Comparison of ENCODE assay signal across 12 cellular contexts in genomic region chr20:46014517-46015396, GRCh38. TPM values are rescaled to one million over a fixed set of nuclear protein-coding genes. Genes with fewer than 3 reads are reported as not detected.
DNase-seq lines count a peak whose midpoint lies in the region; ATAC-seq and TF ChIP-seq lines count a peak whose summit lies in the region.
"Had no signal": no experiment of that assay in that cellular context is flagged by ENCODE, and none has a peak within 500 bp of the region (broad histone marks: within the 10 kb centered on the region; RNA-seq: fewer than 3 reads in every experiment).

No MANE protein-coding gene starts in this region.

- H3K9me3 ChIP-seq in CD8-positive, alpha-beta memory T cell (ENCODE audit: low read length), result no peaks in the 10 kb centered on the region
- H3K9me3 ChIP-seq in IMR-90 (ENCODE audit: control insufficient read depth, insufficient read depth, low read length), result peaks cover 14% of the 10 kb centered on the region
- H3K9me3 ChIP-seq: gastrocnemius medialis, left ventricle myocardium inferior, SJCRH30 had no signal

- H3K4me1 ChIP-seq in CD8-positive, alpha-beta memory T cell (ENCODE audit: insufficient read depth, low read length), result peaks cover 38% of the 10 kb centered on the region
- no peaks in the 10 kb centered on the region for H3K4me1 ChIP-seq in IMR-90 (ENCODE audit: control insufficient read depth, insufficient read depth, low read length)

- ATAC-seq in IMR-90 (ENCODE audit: low read depth), result no peak
- no peak for ATAC-seq in activated naive CD8-positive, alpha-beta T cell treated with anti-CD3 and anti-CD28 coated beads, Interleukin-2, amount 50 U/mL, for 24 hours
- ATAC-seq in natural killer cell treated with Interleukin-12 subunit alpha and Interleukin-12 subunit beta and Interleukin-15 and Interleukin-18, amount 100 ng/mL, for 72 hours, result no peak

- TF ChIP-seq POLR2A in IMR-90 (IDR thresholded peaks at IDR 0.05; ENCODE audit: low read depth, low read length), result no peak

- peak overlapping the region in 5 of 8 donors; percentile 9 to 48 (median 42) for H3K27ac Mint-ChIP-seq in CD8-positive, alpha-beta memory T cell
- H3K27ac Mint-ChIP-seq in activated naive CD8-positive, alpha-beta T cell treated with anti-CD3 and anti-CD28 coated beads, Interleukin-2, amount 50 U/mL, for 24 hours, result peak overlapping the region; percentile 37
- no peak overlapping the region for H3K27ac Mint-ChIP-seq in natural killer cell treated with Interleukin-12 subunit alpha and Interleukin-12 subunit beta and Interleukin-15 and Interleukin-18, amount 100 ng/mL, for 72 hours

- peak overlapping the region; percentile 15 to 85 (median 53) for H3K4me3 Mint-ChIP-seq in CD8-positive, alpha-beta memory T cell
- H3K4me3 Mint-ChIP-seq in activated naive CD8-positive, alpha-beta T cell treated with anti-CD3 and anti-CD28 coated beads, Interleukin-2, amount 50 U/mL, for 24 hours, result no peak overlapping the region
- H3K4me3 Mint-ChIP-seq in natural killer cell treated with Interleukin-12 subunit alpha and Interleukin-12 subunit beta and Interleukin-15 and Interleukin-18, amount 100 ng/mL, for 72 hours, result peak overlapping the region; percentile 52

- H4K20me1 ChIP-seq in IMR-90 (ENCODE audit: insufficient read depth, low read length), result no peaks in the 10 kb centered on the region

- H3K79me1 ChIP-seq in IMR-90 (ENCODE audit: low read depth in 1 of 2, low read length in 2 of 2), result no peaks in the 10 kb centered on the region

- H3K27me3 Mint-ChIP-seq in CD8-positive, alpha-beta memory T cell, result peaks cover 35 to 72% of the 10 kb centered on the region in 2 donors
- peaks cover 53% of the 10 kb centered on the region for H3K27me3 Mint-ChIP-seq in activated naive CD8-positive, alpha-beta T cell treated with anti-CD3 and anti-CD28 coated beads, Interleukin-2, amount 50 U/mL, for 24 hours
- H3K27me3 Mint-ChIP-seq in natural killer cell treated with Interleukin-12 subunit alpha and Interleukin-12 subunit beta and Interleukin-15 and Interleukin-18, amount 100 ng/mL, for 72 hours, result peaks cover 37 to 66% of the 10 kb centered on the region in 2 donors

- no peak overlapping the region for H3K18ac ChIP-seq in IMR-90 (ENCODE audit: low read depth, low read length)

- no peak for TF ChIP-seq CTCF in IMR-90 (conservative IDR thresholded peaks at IDR 0.05; ENCODE audit: low read depth, low read length)

- H4K8ac ChIP-seq in IMR-90 (ENCODE audit: low read depth in 2 of 2, low read length in 2 of 2), result no peak overlapping the region

- POLR2A ChIA-PET in CD8-positive, alpha-beta memory T cell (lab: Charles Lee), result interaction anchor here (0.6 to 1.2 kb wide), 4 partner anchors 10 to 80 kb away, joined by 3 to 5 read pairs (median 4); partner anchors contain the start of genes PCIF1 and ZNF335
- POLR2A ChIA-PET in IMR-90 (lab: Charles Lee; ENCODE audit: unreplicated experiment), result no interaction called here

- H3K23ac ChIP-seq in IMR-90 (ENCODE audit: low read depth, low read length), result no peak overlapping the region

- H3K9ac ChIP-seq in IMR-90 (ENCODE audit: low read depth, low read length), result no peak overlapping the region

- no peak overlapping the region for H2AK9ac ChIP-seq in IMR-90 (replicated peaks; ENCODE audit: low read depth, low read length, poor library complexity)

- dilution Hi-C loops in IMR-90 (cut with HindIII; ENCODE audit: low sequenced_read_pairs, unreplicated experiment), result no loop called here

- BruUV-seq in IMR-90 (replicated peaks; lab: Mats Ljungman, UMichigan), result no TSS peak

- no peak overlapping the region for H2AK5ac ChIP-seq in IMR-90 (ENCODE audit: low read depth, low read length)

- no peak overlapping the region for H3K4me2 ChIP-seq in IMR-90 (ENCODE audit: low read depth, low read length)

- no peak overlapping the region for H2BK15ac ChIP-seq in IMR-90 (ENCODE audit: low read depth, low read length)

- no peak overlapping the region for H2BK120ac ChIP-seq in IMR-90 (ENCODE audit: low read depth, low read length)

- H3K4me1 Mint-ChIP-seq in CD8-positive, alpha-beta memory T cell, result peaks cover 30 to 46% (median 31%) of the 10 kb centered on the region in 3 donors
- peaks cover 32% of the 10 kb centered on the region for H3K4me1 Mint-ChIP-seq in activated naive CD8-positive, alpha-beta T cell treated with anti-CD3 and anti-CD28 coated beads, Interleukin-2, amount 50 U/mL, for 24 hours
- peaks cover 29 to 35% of the 10 kb centered on the region in 2 donors for H3K4me1 Mint-ChIP-seq in natural killer cell treated with Interleukin-12 subunit alpha and Interleukin-12 subunit beta and Interleukin-15 and Interleukin-18, amount 100 ng/mL, for 72 hours (ENCODE audit: low read depth in 2 of 2)

- H2BK20ac ChIP-seq in IMR-90 (ENCODE audit: low read depth, low read length), result no peak overlapping the region

- peaks cover 0 to 2% (median 0%) of the 10 kb centered on the region in 3 donors for H3K36me3 Mint-ChIP-seq in CD8-positive, alpha-beta memory T cell
- peaks cover 3% of the 10 kb centered on the region for H3K36me3 Mint-ChIP-seq in activated naive CD8-positive, alpha-beta T cell treated with anti-CD3 and anti-CD28 coated beads, Interleukin-2, amount 50 U/mL, for 24 hours (ENCODE audit: low read depth)
- H3K36me3 Mint-ChIP-seq in natural killer cell treated with Interleukin-12 subunit alpha and Interleukin-12 subunit beta and Interleukin-15 and Interleukin-18, amount 100 ng/mL, for 72 hours, result peaks cover 6% of the 10 kb centered on the region

- DNase-seq in CD8-positive, alpha-beta memory T cell, result no peak
- DNase-seq in IMR-90, result no peak
- no peak for DNase-seq in activated naive CD8-positive, alpha-beta T cell treated with anti-CD3 and anti-CD28 coated beads, Interleukin-2, amount 50 U/mL, for 24 hours
- no peak for DNase-seq in natural killer cell treated with Interleukin-12 subunit alpha and Interleukin-12 subunit beta and Interleukin-15 and Interleukin-18, amount 100 ng/mL, for 72 hours (ENCODE audit: low spot score)
- DNase-seq in G401 (ENCODE audit: low spot score), result no peak
- no peak for DNase-seq in mesenteric fat pad (ENCODE audit: low spot score)
- no peak for DNase-seq in NCI-H2196 (lab: John Stamatoyannopoulos, UW; ENCODE audit: unreplicated experiment)
- DNase-seq: amniotic stem cell, gastrocnemius medialis, left ventricle myocardium inferior had no signal

- peaks cover 41% of the 10 kb centered on the region for H3K27me3 ChIP-seq in CD8-positive, alpha-beta memory T cell (ENCODE audit: insufficient read depth, low read length, poor library complexity, severe bottlenecking)
- H3K27me3 ChIP-seq in IMR-90 (ENCODE audit: control insufficient read depth, insufficient read depth, low read length), result peaks cover 64% of the 10 kb centered on the region

- CTCF ChIA-PET in CD8-positive, alpha-beta memory T cell (lab: Charles Lee), result interaction anchor here (0.8 to 3.4 kb wide), 25 partner anchors 9 to 363 kb away, joined by 3 to 35 read pairs (median 4); partner anchors contain the start of genes CD40, SLC12A5 and ZNF335
- CTCF ChIA-PET in IMR-90 (lab: Yijun Ruan, JAX), result interaction anchor here (0.6 to 1.7 kb wide), 3 partner anchors 10 to 265 kb away, joined by 3 to 5 read pairs (median 3); no protein-coding TSS in a partner anchor

- in situ Hi-C loops in IMR-90 (cut with MboI; ENCODE audit: low sequenced_read_pairs) (no loop called here), G401 (cut with HindIII; ENCODE audit: low sequenced_read_pairs) (no loop called here)

- intact Hi-C loops in IMR-90 (cut with micrococcal nuclease), result loop anchor here (2.0 to 10.0 kb wide), 2 partner anchors 334 to 470 kb away; partner anchors contain the start of gene EPPIN

- no peaks in the 10 kb centered on the region for H3K36me3 ChIP-seq in CD8-positive, alpha-beta memory T cell (ENCODE audit: insufficient read depth, low read length)
- no peaks in the 10 kb centered on the region for H3K36me3 ChIP-seq in IMR-90 (ENCODE audit: control insufficient read depth, insufficient read depth, low read length)
- H3K36me3 ChIP-seq: gastrocnemius medialis, left ventricle myocardium inferior, SJCRH30 had no signal

- TF ChIP-seq RAD21 in IMR-90 (IDR thresholded peaks at IDR 0.05; ENCODE audit: low read length), result no peak

- H4K91ac ChIP-seq in IMR-90 (ENCODE audit: insufficient read depth, low read depth, low read length), result no peak overlapping the region

- no peak overlapping the region for H3K4ac ChIP-seq in IMR-90 (ENCODE audit: low read depth, low read length)

- peak overlapping the region; percentile 24 for H2AFZ ChIP-seq in IMR-90 (replicated peaks; ENCODE audit: low read length, poor library complexity)

- no peak overlapping the region for H3K4me3 ChIP-seq in CD8-positive, alpha-beta memory T cell (ENCODE audit: low read length)
- H3K4me3 ChIP-seq in IMR-90 (ENCODE audit: insufficient read depth, low read depth, low read length), result no peak overlapping the region
- H3K4me3 ChIP-seq: SJCRH30 had no signal

- no peak overlapping the region for H3K56ac ChIP-seq in IMR-90 (ENCODE audit: extremely low read depth, insufficient read depth, low read length)

- H4K5ac ChIP-seq in IMR-90 (ENCODE audit: low read depth, low read length), result no peak overlapping the region

- 45% methylated on average over 2 of the region's 7 CpGs; no CpG with 5 or more reads in 1 of the 2 experiments for WGBS in IMR-90 (ENCODE audit: extremely low coverage in 2 of 2, insufficient read length in 1 of 2), 2 experiments

- peaks cover 0 to 5% (median 0%) of the 10 kb centered on the region in 5 donors for H3K9me3 Mint-ChIP-seq in CD8-positive, alpha-beta memory T cell
- no peaks in the 10 kb centered on the region for H3K9me3 Mint-ChIP-seq in activated naive CD8-positive, alpha-beta T cell treated with anti-CD3 and anti-CD28 coated beads, Interleukin-2, amount 50 U/mL, for 24 hours
- H3K9me3 Mint-ChIP-seq in natural killer cell treated with Interleukin-12 subunit alpha and Interleukin-12 subunit beta and Interleukin-15 and Interleukin-18, amount 100 ng/mL, for 72 hours, result peaks cover 2% of the 10 kb centered on the region

- H2BK5ac ChIP-seq in IMR-90 (ENCODE audit: low read depth, low read length, poor library complexity, severe bottlenecking), result no peak overlapping the region

- no peak overlapping the region for H3K14ac ChIP-seq in IMR-90 (replicated peaks; ENCODE audit: low read depth, low read length)

- no peak overlapping the region for H3K27ac ChIP-seq in CD8-positive, alpha-beta memory T cell (ENCODE audit: low read depth, low read length)
- H3K27ac ChIP-seq in IMR-90 (ENCODE audit: insufficient read depth, low read length), result no peak overlapping the region
- H3K27ac ChIP-seq: gastrocnemius medialis, left ventricle myocardium inferior, SJCRH30 had no signal

- H3K9me1 ChIP-seq in IMR-90 (ENCODE audit: insufficient read depth, low read length), result no peaks in the 10 kb centered on the region

RNA-seq across cellular contexts. Expression of gene MMP9, which starts 6.0 kb away (rescaled TPM):
- total RNA-seq in CD8-positive, alpha-beta memory T cell, result 1 to 10 TPM; 3.9 to 5.0 TPM
- not detected for polyA plus RNA-seq in CD8-positive, alpha-beta memory T cell
- under 0.01 TPM in 2 replicates for total RNA-seq in IMR-90 (2012; rRNA removed)
- 0.16 and 0.17 TPM in 2 replicates for polyA plus RNA-seq in IMR-90 (2012; rRNA removed)
- 0.23 and 0.45 TPM in 2 replicates for polyA plus RNA-seq in IMR-90 (2012; cell fraction: cytosol; rRNA removed)
- polyA plus RNA-seq in IMR-90 (2012; cell fraction: nucleus; rRNA removed; ENCODE audit: low replicate concordance), result 0.22 and 0.25 TPM in 2 replicates
- under 1 TPM in 1 of 2 donors, not detected in 1; 0.17 TPM for total RNA-seq in natural killer cell treated with Interleukin-12 subunit alpha and Interleukin-12 subunit beta and Interleukin-15 and Interleukin-18, amount 100 ng/mL, for 72 hours
- not detected in 2 replicates for total RNA-seq in G401 (2014; rRNA removed; shearing (Covaris generic))
- total RNA-seq in mesenteric fat pad, result 18.3 TPM
- total RNA-seq: NCI-H460 had no signal

RNA-seq across cellular contexts. Expression of gene SLC12A5, which starts 14.3 kb away (rescaled TPM):
- total RNA-seq in CD8-positive, alpha-beta memory T cell, result not detected
- polyA plus RNA-seq in CD8-positive, alpha-beta memory T cell, result not detected
- not detected in 2 replicates for total RNA-seq in IMR-90 (2012; rRNA removed)
- 2.2 and 3.4 TPM in 2 replicates for polyA plus RNA-seq in IMR-90 (2012; rRNA removed)
- 11.3 and 18.7 TPM in 2 replicates for polyA plus RNA-seq in IMR-90 (2012; cell fraction: cytosol; rRNA removed)
- polyA plus RNA-seq in IMR-90 (2012; cell fraction: nucleus; rRNA removed; ENCODE audit: low replicate concordance), result 0.50 and 1.8 TPM in 2 replicates
- not detected for total RNA-seq in natural killer cell treated with Interleukin-12 subunit alpha and Interleukin-12 subunit beta and Interleukin-15 and Interleukin-18, amount 100 ng/mL, for 72 hours
- 0.03 and 0.43 TPM in 2 replicates for total RNA-seq in G401 (2014; rRNA removed; shearing (Covaris generic))
- total RNA-seq in mesenteric fat pad, result 1.7 TPM
- total RNA-seq: gastrocnemius medialis, left ventricle myocardium inferior, NCI-H460 had no signal

RNA-seq across cellular contexts. Expression of gene ZNF335, which starts 42.8 kb away (rescaled TPM):
- 10 to 100 TPM; 37.5 to 38.3 TPM for total RNA-seq in CD8-positive, alpha-beta memory T cell
- polyA plus RNA-seq in CD8-positive, alpha-beta memory T cell, result 14.6 TPM
- total RNA-seq in IMR-90 (2012; rRNA removed), result 11.8 and 12.5 TPM in 2 replicates
- polyA plus RNA-seq in IMR-90 (2012; rRNA removed), result 17.8 and 20.2 TPM in 2 replicates
- polyA plus RNA-seq in IMR-90 (2012; cell fraction: cytosol; rRNA removed), result 6.2 and 10.9 TPM in 2 replicates
- polyA plus RNA-seq in IMR-90 (2012; cell fraction: nucleus; rRNA removed; ENCODE audit: low replicate concordance), result 89.9 and 166 TPM in 2 replicates
- 10 to 100 TPM; 44.4 to 62.6 TPM for total RNA-seq in natural killer cell treated with Interleukin-12 subunit alpha and Interleukin-12 subunit beta and Interleukin-15 and Interleukin-18, amount 100 ng/mL, for 72 hours
- total RNA-seq in G401 (2014; rRNA removed; shearing (Covaris generic)), result 7.2 and 11.1 TPM in 2 replicates
- 17.1 TPM for total RNA-seq in mesenteric fat pad

Comparison
In these comparisons a context has a peak if more than half of its experiments do, and no peak if none do; other contexts are left out.
1. H3K27ac Mint-ChIP-seq: peak in CD8-positive, alpha-beta memory T cell (5 of 8) and activated naive CD8-positive, alpha-beta T cell treated with anti-CD3 and anti-CD28 coated beads, Interleukin-2, amount 50 U/mL, for 24 hours (single experiment); none in natural killer cell treated with Interleukin-12 subunit alpha and Interleukin-12 subunit beta and Interleukin-15 and Interleukin-18, amount 100 ng/mL, for 72 hours (0 of 2).